1 cellular context compared by ENCODE assay signal in the genomic region with DNA sequence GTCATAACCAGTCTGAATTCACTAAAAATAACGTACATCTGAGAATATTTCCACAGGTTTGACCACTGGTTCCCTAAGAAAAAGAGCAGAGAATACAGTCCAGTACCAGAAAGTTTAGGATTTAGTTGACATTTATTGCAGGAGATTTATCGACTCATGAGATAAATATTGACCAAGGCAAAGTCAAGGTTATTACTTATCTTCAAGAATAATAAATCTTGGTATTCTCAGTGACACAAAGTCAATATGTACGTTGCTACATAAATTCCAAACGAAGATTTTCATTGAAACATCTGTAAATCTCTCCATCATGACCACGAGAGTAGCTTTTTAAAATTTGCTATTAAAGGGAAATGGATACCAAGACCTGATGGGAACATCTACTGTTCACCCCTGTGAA.
TF ChIP-seq lines count a peak whose summit lies in the region.

No MANE protein-coding gene starts in this region.

TF ChIP-seq in HepG2, 621 proteins besides CTCF, POLR2A, EP300 and RAD21 (continued from another document):
- peak; percentile 11; the same call in 1 of the 2 replicates for TF ChIP-seq HMG20A (CRISPR knock-in tag; IDR thresholded peaks at IDR 0.05; ENCODE audit: borderline replicate concordance)
